ENCODE assay signal across 19 cellular contexts in the genomic region with DNA sequence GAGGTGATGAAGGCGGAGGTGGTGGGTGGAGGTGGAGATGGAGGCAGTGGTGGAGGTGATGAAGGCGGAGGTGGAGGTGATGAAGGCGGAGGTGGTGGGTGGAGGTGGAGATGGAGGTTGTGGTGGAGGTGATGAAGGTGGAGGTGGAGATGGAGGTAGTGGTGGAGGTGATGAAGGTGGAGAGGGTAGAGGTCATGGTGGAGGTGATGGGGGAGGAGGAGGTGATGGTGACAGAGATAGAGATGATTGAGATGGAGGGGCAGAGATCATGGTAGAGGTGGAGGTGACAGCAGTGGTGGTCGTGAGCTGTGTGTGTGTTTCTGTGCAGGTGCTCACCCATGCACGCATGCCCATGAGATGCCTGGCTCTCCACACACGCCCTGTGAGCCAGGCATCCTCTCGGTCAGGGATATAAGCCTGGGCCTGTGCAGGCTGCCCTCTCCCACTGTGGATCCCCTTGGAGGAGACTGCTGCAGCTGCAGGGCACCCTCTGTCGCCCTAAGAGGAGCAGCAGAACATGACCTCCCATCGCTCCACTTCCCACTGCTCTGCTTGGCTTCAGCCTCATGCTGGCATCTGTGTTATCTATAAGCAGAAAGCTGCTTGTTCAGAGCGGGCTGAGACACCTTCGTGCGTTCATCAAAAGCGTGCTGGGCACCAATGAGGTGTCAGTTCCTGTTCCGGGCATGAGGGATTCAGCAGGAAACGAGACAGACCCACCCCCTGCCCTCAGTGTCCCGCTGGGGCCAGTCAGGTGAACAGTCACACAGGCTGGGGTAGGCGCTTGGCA. TPM values are rescaled to one million over a fixed set of nuclear protein-coding genes. Genes with fewer than 3 reads are reported as not detected.
DNase-seq lines count a peak whose midpoint lies in the region; ATAC-seq, FAIRE-seq and TF ChIP-seq lines count a peak whose summit lies in the region.
"Had no signal": no experiment of that assay in that cellular context is flagged by ENCODE, and none has a peak within 500 bp of the region (broad histone marks: within the 10 kb centered on the region; RNA-seq: fewer than 3 reads in every experiment).

No MANE protein-coding gene starts in this region.

- intact Hi-C loops in left ventricle myocardium superior (cut with micrococcal nuclease) (no loop called here), gastrocnemius medialis (cut with DNase I; ENCODE audit: low total_unique reads) (no loop called here), upper lobe of right lung (cut with DNase I) (no loop called here)

- DNase-seq in GM12891 (ENCODE audit: insufficient read length, low spot score) (no peak), left ventricle myocardium superior (peak; percentile 54), gastrocnemius medialis (no peak), NCI-H510A treated with DMSO at 0.1 percent for 48 hours (lab: John Stamatoyannopoulos, UW) (no peak), HTR-8/SVneo (ENCODE audit: insufficient read length, low spot score) (no peak), upper lobe of right lung (no peak)
- DNase-seq: amygdala, Caco-2, EL, kidney glomerular epithelial cell, NCI-H1092 treated with DMSO at 0.1 percent for 48 hours, NCI-H2107, NCI-H526 treated with DMSO at 0.1 percent for 48 hours, nucleus accumbens had no signal

- H3K27me3 ChIP-seq in gastrocnemius medialis (peaks cover 0 to under 1% (median 0%) of the 10 kb centered on the region in 3 donors), upper lobe of right lung (no peaks in the 10 kb centered on the region)
- H3K27me3 ChIP-seq: right lobe of liver had no signal

- TF ChIP-seq CTCF in gastrocnemius medialis (IDR thresholded peaks at IDR 0.05 in 4 of 5, conservative IDR thresholded peaks at IDR 0.05 in 1 of 5) (no peak), upper lobe of right lung (IDR thresholded peaks at IDR 0.05) (no peak)

- no peaks in the 10 kb centered on the region for H3K36me3 ChIP-seq in gastrocnemius medialis
- no peaks in the 10 kb centered on the region for H3K36me3 ChIP-seq in upper lobe of right lung
- H3K36me3 ChIP-seq: right lobe of liver had no signal

- H3K4me3 ChIP-seq in gastrocnemius medialis, result peak overlapping the region in 1 of 4 donors; percentile 24
- H3K4me3 ChIP-seq in upper lobe of right lung, result no peak overlapping the region
- H3K4me3 ChIP-seq: right lobe of liver had no signal

- peak overlapping the region; percentile 62 for H3K27ac ChIP-seq in angular gyrus (ENCODE audit: low read depth, low read length)
- H3K27ac ChIP-seq in gastrocnemius medialis, result peak overlapping the region; percentile 78 to 88 (median 86)
- no peak overlapping the region for H3K27ac ChIP-seq in upper lobe of right lung
- H3K27ac ChIP-seq: KMS-11, right lobe of liver had no signal

- H3K4me1 ChIP-seq in gastrocnemius medialis, result peaks cover 10 to 21% of the 10 kb centered on the region in 2 donors
- H3K4me1 ChIP-seq in upper lobe of right lung, result no peaks in the 10 kb centered on the region
- H3K4me1 ChIP-seq: right lobe of liver had no signal

- TF ChIP-seq POLR2A in GM12891 (IDR thresholded peaks at IDR 0.05; ENCODE audit: low read depth, low read length) (no peak), gastrocnemius medialis (IDR thresholded peaks at IDR 0.05) (no peak)

- in situ Hi-C loops in gastrocnemius medialis (cut with MboI; ENCODE audit: low sequenced_read_pairs in 4 of 4), result no loop called here

- ATAC-seq in left ventricle myocardium superior (peak; percentile 43), gastrocnemius medialis (no peak), upper lobe of right lung (no peak)
- ATAC-seq: HCT116, right lobe of liver had no signal

- H3K9me3 ChIP-seq in gastrocnemius medialis (no peaks in the 10 kb centered on the region), upper lobe of right lung (no peaks in the 10 kb centered on the region)
- H3K9me3 ChIP-seq: Caco-2, right lobe of liver had no signal

- FAIRE-seq in GM12891 (lab: Jason Lieb, UNC) (peak; percentile 9), HTR-8/SVneo (lab: Jason Lieb, UNC) (no peak)
- FAIRE-seq: endometrium had no signal

TF ChIP-seq in GM12891, 5 proteins besides CTCF, POLR2A, EP300 and RAD21:
- TF ChIP-seq PAX5 (IDR thresholded peaks at IDR 0.05; ENCODE audit: insufficient read depth, low read length, severe bottlenecking) (no peak), POLR2AphosphoS5 (IDR thresholded peaks at IDR 0.05; ENCODE audit: low read depth, low read length) (no peak), TAF1 (IDR thresholded peaks at IDR 0.05; ENCODE audit: low read depth, low read length) (no peak), SPI1 (IDR thresholded peaks at IDR 0.05; ENCODE audit: low read depth, low read length) (no peak), POU2F2 (IDR thresholded peaks at IDR 0.05; ENCODE audit: low read depth, low read length) (no peak)

RNA-seq across cellular contexts. Expression of gene NPHP4, which starts 20.5 kb away (rescaled TPM):
- 4.0 TPM for polyA plus RNA-seq in GM12891 (2012; ENCODE audit: low read depth, missing spikeins)
- total RNA-seq in left ventricle myocardium superior, result 4.9 TPM
- 10 to 100 TPM in 1 of 4 donors, 1 to 10 TPM in 3; 1.1 to 10.4 (median 1.8) TPM for total RNA-seq in gastrocnemius medialis
- 14.6 TPM for total RNA-seq in upper lobe of right lung

RNA-seq across cellular contexts. Expression of gene KCNAB2, which starts 33.0 kb away (rescaled TPM):
- polyA plus RNA-seq in GM12891 (2012; ENCODE audit: low read depth, missing spikeins), result 47.5 TPM
- 18.5 TPM for total RNA-seq in left ventricle myocardium superior
- total RNA-seq in gastrocnemius medialis, result 1 to 10 TPM; 2.8 to 7.8 (median 4.5) TPM
- total RNA-seq in upper lobe of right lung, result 60.4 TPM
